ENCODE assay signal across 1 cellular context in genomic region chr14:23071244-23071974, GRCh38.
TF ChIP-seq lines count a peak whose summit lies in the region.

No MANE protein-coding gene starts in this region.

TF ChIP-seq in HepG2, 621 proteins besides CTCF, POLR2A, EP300 and RAD21 (continued from another document and continues in another):
- no peak for TF ChIP-seq HDAC6 (IDR thresholded peaks at IDR 0.05; ENCODE audit: low read depth, low read length)
- TF ChIP-seq, protein P1, sequence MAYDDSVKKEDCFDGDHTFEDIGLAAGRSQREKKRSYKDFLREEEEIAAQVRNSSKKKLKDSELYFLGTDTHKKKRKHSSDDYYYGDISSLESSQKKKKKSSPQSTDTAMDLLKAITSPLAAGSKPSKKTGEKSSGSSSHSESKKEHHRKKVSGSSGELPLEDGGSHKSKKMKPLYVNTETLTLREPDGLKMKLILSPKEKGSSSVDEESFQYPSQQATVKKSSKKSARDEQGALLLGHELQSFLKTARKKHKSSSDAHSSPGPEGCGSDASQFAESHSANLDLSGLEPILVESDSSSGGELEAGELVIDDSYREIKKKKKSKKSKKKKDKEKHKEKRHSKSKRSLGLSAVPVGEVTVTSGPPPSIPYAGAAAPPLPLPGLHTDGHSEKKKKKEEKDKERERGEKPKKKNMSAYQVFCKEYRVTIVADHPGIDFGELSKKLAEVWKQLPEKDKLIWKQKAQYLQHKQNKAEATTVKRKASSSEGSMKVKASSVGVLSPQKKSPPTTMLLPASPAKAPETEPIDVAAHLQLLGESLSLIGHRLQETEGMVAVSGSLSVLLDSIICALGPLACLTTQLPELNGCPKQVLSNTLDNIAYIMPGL (CRISPR knock-in tag; IDR thresholded peaks at IDR 0.05; ENCODE audit: borderline replicate concordance in 1 of 2, low read depth in 1 of 2) = peak; percentile 91 to 99
- TF ChIP-seq NR2F2 (IDR thresholded peaks at IDR 0.05; ENCODE audit: borderline replicate concordance, low read depth) = no peak; the same call in 1 of the 2 replicates
- TF ChIP-seq ZNF253 (CRISPR knock-in tag; IDR thresholded peaks at IDR 0.05; ENCODE audit: borderline replicate concordance) = no peak
- no peak for TF ChIP-seq CREB1 (IDR thresholded peaks at IDR 0.05)
- no peak for TF ChIP-seq CREB1 (CRISPR knock-in tag; IDR thresholded peaks at IDR 0.05)
- TF ChIP-seq KAT8 (CRISPR knock-in tag; IDR thresholded peaks at IDR 0.05) = peak; percentile 91
- no peak for TF ChIP-seq MBNL3 (CRISPR knock-in tag; conservative IDR thresholded peaks at IDR 0.05)
- TF ChIP-seq ZNF576 (CRISPR knock-in tag; IDR thresholded peaks at IDR 0.05) = 0 out of 2 replicates have a peak, but pooled peaks have one; percentile 30
- peak; percentile 27; the same call in 1 of the 2 replicates for TF ChIP-seq SUZ12 (IDR thresholded peaks at IDR 0.05; ENCODE audit: low read depth, low read length)
- TF ChIP-seq SMARCC2 (IDR thresholded peaks at IDR 0.05) = no peak
- no peak for TF ChIP-seq ZNF704 (CRISPR knock-in tag; IDR thresholded peaks at IDR 0.05; ENCODE audit: borderline replicate concordance)
- TF ChIP-seq PAF1 (CRISPR knock-in tag; IDR thresholded peaks at IDR 0.05) = peak; percentile 98
- TF ChIP-seq NR0B2 (CRISPR knock-in tag; IDR thresholded peaks at IDR 0.05) = peak; percentile 82
- no peak for TF ChIP-seq HOXA7 (CRISPR knock-in tag; IDR thresholded peaks at IDR 0.05)
- 0 out of 2 replicates have a peak, but pooled peaks have one; percentile 3 for TF ChIP-seq ZNF3 (CRISPR knock-in tag; IDR thresholded peaks at IDR 0.05)
- TF ChIP-seq, protein P2, sequence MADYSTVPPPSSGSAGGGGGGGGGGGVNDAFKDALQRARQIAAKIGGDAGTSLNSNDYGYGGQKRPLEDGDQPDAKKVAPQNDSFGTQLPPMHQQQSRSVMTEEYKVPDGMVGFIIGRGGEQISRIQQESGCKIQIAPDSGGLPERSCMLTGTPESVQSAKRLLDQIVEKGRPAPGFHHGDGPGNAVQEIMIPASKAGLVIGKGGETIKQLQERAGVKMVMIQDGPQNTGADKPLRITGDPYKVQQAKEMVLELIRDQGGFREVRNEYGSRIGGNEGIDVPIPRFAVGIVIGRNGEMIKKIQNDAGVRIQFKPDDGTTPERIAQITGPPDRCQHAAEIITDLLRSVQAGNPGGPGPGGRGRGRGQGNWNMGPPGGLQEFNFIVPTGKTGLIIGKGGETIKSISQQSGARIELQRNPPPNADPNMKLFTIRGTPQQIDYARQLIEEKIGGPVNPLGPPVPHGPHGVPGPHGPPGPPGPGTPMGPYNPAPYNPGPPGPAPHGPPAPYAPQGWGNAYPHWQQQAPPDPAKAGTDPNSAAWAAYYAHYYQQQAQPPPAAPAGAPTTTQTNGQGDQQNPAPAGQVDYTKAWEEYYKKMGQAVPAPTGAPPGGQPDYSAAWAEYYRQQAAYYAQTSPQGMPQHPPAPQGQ (CRISPR knock-in tag; IDR thresholded peaks at IDR 0.05; ENCODE audit: borderline replicate concordance) = 0 out of 2 replicates have a peak, but pooled peaks have one; percentile 16
- TF ChIP-seq KMT2B (CRISPR knock-in tag; IDR thresholded peaks at IDR 0.05) = peak; percentile 82
- TF ChIP-seq SPEN (CRISPR knock-in tag; IDR thresholded peaks at IDR 0.05; ENCODE audit: low read depth) = peak; percentile 85; the same call in 1 of the 2 replicates
- no peak; the same call in 1 of the 2 replicates for TF ChIP-seq SIX4 (CRISPR knock-in tag; IDR thresholded peaks at IDR 0.05)
- peak; percentile 81 for TF ChIP-seq ATF7-NPFF (CRISPR knock-in tag; IDR thresholded peaks at IDR 0.05; ENCODE audit: low read depth)
- TF ChIP-seq, protein P3, sequence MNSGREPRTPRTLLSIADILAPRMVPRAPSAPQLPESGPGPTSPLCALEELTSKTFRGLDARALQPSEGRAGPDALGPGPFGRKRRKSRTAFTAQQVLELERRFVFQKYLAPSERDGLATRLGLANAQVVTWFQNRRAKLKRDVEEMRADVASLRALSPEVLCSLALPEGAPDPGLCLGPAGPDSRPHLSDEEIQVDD (CRISPR knock-in tag; IDR thresholded peaks at IDR 0.05; ENCODE audit: borderline replicate concordance) = peak; percentile 78
- TF ChIP-seq, protein P4, sequence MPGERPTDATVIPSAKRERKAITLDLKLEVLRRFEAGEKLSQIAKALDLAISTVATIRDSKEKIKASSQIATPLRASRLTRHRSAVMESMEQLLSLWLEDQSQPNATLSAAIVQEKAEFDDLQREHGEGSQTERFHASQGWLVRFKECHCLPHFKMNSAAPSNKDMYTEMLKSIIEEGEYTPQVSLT (CRISPR knock-in tag; IDR thresholded peaks at IDR 0.05; ENCODE audit: borderline replicate concordance, low read depth) = no peak
- 0 out of 2 replicates have a peak, but pooled peaks have one; percentile 70 for TF ChIP-seq NFKBIZ (CRISPR knock-in tag; IDR thresholded peaks at IDR 0.05)
- TF ChIP-seq, protein P5, sequence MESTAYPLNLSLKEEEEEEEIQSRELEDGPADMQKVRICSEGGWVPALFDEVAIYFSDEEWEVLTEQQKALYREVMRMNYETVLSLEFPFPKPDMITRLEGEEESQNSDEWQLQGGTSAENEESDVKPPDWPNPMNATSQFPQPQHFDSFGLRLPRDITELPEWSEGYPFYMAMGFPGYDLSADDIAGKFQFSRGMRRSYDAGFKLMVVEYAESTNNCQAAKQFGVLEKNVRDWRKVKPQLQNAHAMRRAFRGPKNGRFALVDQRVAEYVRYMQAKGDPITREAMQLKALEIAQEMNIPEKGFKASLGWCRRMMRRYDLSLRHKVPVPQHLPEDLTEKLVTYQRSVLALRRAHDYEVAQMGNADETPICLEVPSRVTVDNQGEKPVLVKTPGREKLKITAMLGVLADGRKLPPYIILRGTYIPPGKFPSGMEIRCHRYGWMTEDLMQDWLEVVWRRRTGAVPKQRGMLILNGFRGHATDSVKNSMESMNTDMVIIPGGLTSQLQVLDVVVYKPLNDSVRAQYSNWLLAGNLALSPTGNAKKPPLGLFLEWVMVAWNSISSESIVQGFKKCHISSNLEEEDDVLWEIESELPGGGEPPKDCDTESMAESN (CRISPR knock-in tag; conservative IDR thresholded peaks at IDR 0.05) = peak; percentile 90; the same call in 1 of the 2 replicates
- TF ChIP-seq, protein P6, sequence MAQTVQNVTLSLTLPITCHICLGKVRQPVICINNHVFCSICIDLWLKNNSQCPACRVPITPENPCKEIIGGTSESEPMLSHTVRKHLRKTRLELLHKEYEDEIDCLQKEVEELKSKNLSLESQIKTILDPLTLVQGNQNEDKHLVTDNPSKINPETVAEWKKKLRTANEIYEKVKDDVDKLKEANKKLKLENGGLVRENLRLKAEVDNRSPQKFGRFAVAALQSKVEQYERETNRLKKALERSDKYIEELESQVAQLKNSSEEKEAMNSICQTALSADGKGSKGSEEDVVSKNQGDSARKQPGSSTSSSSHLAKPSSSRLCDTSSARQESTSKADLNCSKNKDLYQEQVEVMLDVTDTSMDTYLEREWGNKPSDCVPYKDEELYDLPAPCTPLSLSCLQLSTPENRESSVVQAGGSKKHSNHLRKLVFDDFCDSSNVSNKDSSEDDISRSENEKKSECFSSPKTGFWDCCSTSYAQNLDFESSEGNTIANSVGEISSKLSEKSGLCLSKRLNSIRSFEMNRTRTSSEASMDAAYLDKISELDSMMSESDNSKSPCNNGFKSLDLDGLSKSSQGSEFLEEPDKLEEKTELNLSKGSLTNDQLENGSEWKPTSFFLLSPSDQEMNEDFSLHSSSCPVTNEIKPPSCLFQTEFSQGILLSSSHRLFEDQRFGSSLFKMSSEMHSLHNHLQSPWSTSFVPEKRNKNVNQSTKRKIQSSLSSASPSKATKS (CRISPR knock-in tag; IDR thresholded peaks at IDR 0.05) = no peak
- TF ChIP-seq MATR3 (CRISPR knock-in tag; IDR thresholded peaks at IDR 0.05) = no peak
- TF ChIP-seq ZFP82 (CRISPR knock-in tag; IDR thresholded peaks at IDR 0.05; ENCODE audit: borderline replicate concordance) = no peak
- TF ChIP-seq ZNF251 (CRISPR knock-in tag; IDR thresholded peaks at IDR 0.05) = no peak
- TF ChIP-seq MAZ (IDR thresholded peaks at IDR 0.05; ENCODE audit: borderline replicate concordance, low read depth, low read length) = peak; percentile 97
- peak; percentile 85 for TF ChIP-seq MAZ (CRISPR knock-in tag; IDR thresholded peaks at IDR 0.05; ENCODE audit: low read depth)
- TF ChIP-seq, protein P7, sequence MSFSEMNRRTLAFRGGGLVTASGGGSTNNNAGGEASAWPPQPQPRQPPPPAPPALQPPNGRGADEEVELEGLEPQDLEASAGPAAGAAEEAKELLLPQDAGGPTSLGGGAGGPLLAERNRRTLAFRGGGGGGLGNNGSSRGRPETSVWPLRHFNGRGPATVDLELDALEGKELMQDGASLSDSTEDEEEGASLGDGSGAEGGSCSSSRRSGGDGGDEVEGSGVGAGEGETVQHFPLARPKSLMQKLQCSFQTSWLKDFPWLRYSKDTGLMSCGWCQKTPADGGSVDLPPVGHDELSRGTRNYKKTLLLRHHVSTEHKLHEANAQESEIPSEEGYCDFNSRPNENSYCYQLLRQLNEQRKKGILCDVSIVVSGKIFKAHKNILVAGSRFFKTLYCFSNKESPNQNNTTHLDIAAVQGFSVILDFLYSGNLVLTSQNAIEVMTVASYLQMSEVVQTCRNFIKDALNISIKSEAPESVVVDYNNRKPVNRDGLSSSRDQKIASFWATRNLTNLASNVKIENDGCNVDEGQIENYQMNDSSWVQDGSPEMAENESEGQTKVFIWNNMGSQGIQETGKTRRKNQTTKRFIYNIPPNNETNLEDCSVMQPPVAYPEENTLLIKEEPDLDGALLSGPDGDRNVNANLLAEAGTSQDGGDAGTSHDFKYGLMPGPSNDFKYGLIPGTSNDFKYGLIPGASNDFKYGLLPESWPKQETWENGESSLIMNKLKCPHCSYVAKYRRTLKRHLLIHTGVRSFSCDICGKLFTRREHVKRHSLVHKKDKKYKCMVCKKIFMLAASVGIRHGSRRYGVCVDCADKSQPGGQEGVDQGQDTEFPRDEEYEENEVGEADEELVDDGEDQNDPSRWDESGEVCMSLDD (CRISPR knock-in tag; IDR thresholded peaks at IDR 0.05; ENCODE audit: borderline replicate concordance) = no peak
- peak; percentile 74 for TF ChIP-seq ZNF556 (CRISPR knock-in tag; IDR thresholded peaks at IDR 0.05; ENCODE audit: borderline replicate concordance)
- no peak for TF ChIP-seq ZNF766 (CRISPR knock-in tag; IDR thresholded peaks at IDR 0.05; ENCODE audit: borderline replicate concordance)
- TF ChIP-seq ZNF558 (CRISPR knock-in tag; IDR thresholded peaks at IDR 0.05; ENCODE audit: borderline replicate concordance) = no peak; the same call in 1 of the 2 replicates
- 0 out of 2 replicates have a peak, but pooled peaks have one; percentile 82 for TF ChIP-seq LRRFIP1 (CRISPR knock-in tag; conservative IDR thresholded peaks at IDR 0.05)
- peak; percentile 88; the same call in 1 of the 2 replicates for TF ChIP-seq ZNF619 (CRISPR knock-in tag; IDR thresholded peaks at IDR 0.05)
- 0 out of 2 replicates have a peak, but pooled peaks have one; percentile 67 for TF ChIP-seq RARG (CRISPR knock-in tag; IDR thresholded peaks at IDR 0.05; ENCODE audit: low read depth)
- TF ChIP-seq, protein P8, sequence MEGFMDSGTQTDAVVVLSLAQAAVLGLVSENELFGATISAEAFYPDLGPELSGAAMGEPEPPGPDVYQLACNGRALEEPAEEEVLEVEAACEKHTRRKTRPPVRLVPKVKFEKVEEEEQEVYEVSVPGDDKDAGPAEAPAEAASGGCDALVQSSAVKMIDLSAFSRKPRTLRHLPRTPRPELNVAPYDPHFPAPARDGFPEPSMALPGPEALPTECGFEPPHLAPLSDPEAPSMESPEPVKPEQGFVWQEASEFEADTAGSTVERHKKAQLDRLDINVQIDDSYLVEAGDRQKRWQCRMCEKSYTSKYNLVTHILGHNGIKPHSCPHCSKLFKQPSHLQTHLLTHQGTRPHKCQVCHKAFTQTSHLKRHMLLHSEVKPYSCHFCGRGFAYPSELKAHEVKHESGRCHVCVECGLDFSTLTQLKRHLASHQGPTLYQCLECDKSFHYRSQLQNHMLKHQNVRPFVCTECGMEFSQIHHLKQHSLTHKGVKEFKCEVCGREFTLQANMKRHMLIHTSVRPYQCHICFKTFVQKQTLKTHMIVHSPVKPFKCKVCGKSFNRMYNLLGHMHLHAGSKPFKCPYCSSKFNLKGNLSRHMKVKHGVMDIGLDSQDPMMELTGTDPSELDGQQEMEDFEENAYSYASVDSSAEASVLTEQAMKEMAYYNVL (CRISPR knock-in tag; IDR thresholded peaks at IDR 0.05; ENCODE audit: borderline replicate concordance) = peak; percentile 85; the same call in 1 of the 2 replicates
- no peak for TF ChIP-seq TCF12 (IDR thresholded peaks at IDR 0.05)
- TF ChIP-seq TCF12 (CRISPR knock-in tag; IDR thresholded peaks at IDR 0.05) = peak; percentile 77; the same call in 1 of the 2 replicates
- no peak for TF ChIP-seq NR2F1 (CRISPR knock-in tag; IDR thresholded peaks at IDR 0.05)
- TF ChIP-seq FIP1L1 (IDR thresholded peaks at IDR 0.05; ENCODE audit: borderline replicate concordance, insufficient read depth, low read depth, low read length) = peak; percentile 46; the same call in 1 of the 2 replicates
- peak; percentile 70; the same call in 1 of the 2 replicates for TF ChIP-seq ZNF337 (CRISPR knock-in tag; IDR thresholded peaks at IDR 0.05; ENCODE audit: borderline replicate concordance, low read depth)
- TF ChIP-seq ARHGAP35 (CRISPR knock-in tag; IDR thresholded peaks at IDR 0.05; ENCODE audit: borderline replicate concordance) = no peak; the same call in none of the 2 replicates
